ENCODE assay signal across 20 cellular contexts in the genomic region with DNA sequence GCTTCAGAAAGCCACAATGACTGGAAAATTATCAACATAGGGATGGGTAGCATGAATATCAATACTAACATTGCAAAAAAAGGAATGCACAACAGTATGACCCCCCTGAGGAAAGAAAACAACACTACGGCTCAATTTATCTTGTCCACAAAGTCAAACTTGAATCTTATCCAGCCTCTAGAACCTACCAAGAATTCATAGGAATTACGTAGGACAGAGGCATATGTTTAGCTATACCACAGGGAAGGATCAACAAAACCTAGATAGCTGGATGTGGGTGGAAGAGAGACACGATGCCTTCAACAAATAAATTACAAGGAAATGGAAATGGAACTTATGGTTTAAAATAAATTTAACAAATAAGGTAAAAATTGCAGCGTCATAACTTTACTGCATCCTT. TPM values are rescaled to one million over a fixed set of nuclear protein-coding genes. Genes with fewer than 3 reads are reported as not detected.
DNase-seq lines count a peak whose midpoint lies in the region; TF ChIP-seq lines count a peak whose summit lies in the region.
"Had no signal": no experiment of that assay in that cellular context is flagged by ENCODE, and none has a peak within 500 bp of the region (broad histone marks: within the 10 kb centered on the region; RNA-seq: fewer than 3 reads in every experiment).

No MANE protein-coding gene starts in this region.

- H3K36me3 ChIP-seq in ACC112 (ENCODE audit: insufficient read depth, low read length) (no peaks in the 10 kb centered on the region), A673 (ENCODE audit: insufficient read depth, low read length, poor library complexity, severe bottlenecking) (no peaks in the 10 kb centered on the region)
- H3K36me3 ChIP-seq: HAP-1 had no signal

- BruUV-seq in A673 (replicated peaks; lab: Mats Ljungman, UMichigan), result no TSS peak

- H3K27ac ChIP-seq in ACC112 (ENCODE audit: low read depth, low read length), result peak overlapping the region; percentile 56
- H3K27ac ChIP-seq in A673 (ENCODE audit: low read depth, low read length, poor library complexity, severe bottlenecking), result no peak overlapping the region

- H3K27me3 ChIP-seq in ACC112 (ENCODE audit: insufficient read depth, low read length) (no peaks in the 10 kb centered on the region), A673 (replicated peaks; ENCODE audit: insufficient read depth, low read depth, low read length, poor library complexity) (peaks cover 3% of the 10 kb centered on the region)

- TF ChIP-seq CTCF in choroid plexus epithelial cell (conservative IDR thresholded peaks at IDR 0.05; ENCODE audit: low read depth, low read length) (no peak), GM10266 (IDR thresholded peaks at IDR 0.05; ENCODE audit: control insufficient read depth, insufficient read depth, low read depth, missing control alignments) (no peak), A673 (conservative IDR thresholded peaks at IDR 0.05; ENCODE audit: low read depth, low read length) (no peak)

- intact Hi-C loops in A673 (cut with micrococcal nuclease; ENCODE audit: unreplicated experiment), result no loop called here

- CTCF ChIA-PET in A673 (lab: Charles Lee), result no interaction called here

- no peaks in the 10 kb centered on the region for H3K9me3 ChIP-seq in A673 (ENCODE audit: low read depth, low read length, poor library complexity, severe bottlenecking)
- H3K9me3 ChIP-seq: HAP-1 had no signal

- no peak overlapping the region for H3K27ac Mint-ChIP-seq in activated naive CD8-positive, alpha-beta T cell treated with anti-CD3 and anti-CD28 coated beads for 36 hours
- H3K27ac Mint-ChIP-seq: CD8-positive, alpha-beta memory T cell had no signal

- no peaks in the 10 kb centered on the region for H3K4me1 Mint-ChIP-seq in activated naive CD8-positive, alpha-beta T cell treated with anti-CD3 and anti-CD28 coated beads for 36 hours
- H3K4me1 Mint-ChIP-seq: CD8-positive, alpha-beta memory T cell had no signal

- peaks cover 55% of the 10 kb centered on the region for H3K4me1 ChIP-seq in ACC112 (ENCODE audit: control insufficient read depth, insufficient read depth, low read length, unreplicated experiment)
- H3K4me1 ChIP-seq in A673 (ENCODE audit: insufficient read depth, low read length, poor library complexity, severe bottlenecking), result no peaks in the 10 kb centered on the region
- H3K4me1 ChIP-seq: HAP-1 had no signal

- H2AFZ ChIP-seq in ACC112 (ENCODE audit: low read length, unreplicated experiment), result peak overlapping the region; percentile 2

- no peaks in the 10 kb centered on the region for H3K79me2 ChIP-seq in ACC112 (ENCODE audit: control insufficient read depth, insufficient read depth, low read length, unreplicated experiment)

- no peak overlapping the region for H3K4me3 ChIP-seq in ACC112 (ENCODE audit: low read depth, low read length)
- no peak overlapping the region for H3K4me3 ChIP-seq in choroid plexus epithelial cell (ENCODE audit: low read depth, low read length)
- no peak overlapping the region for H3K4me3 ChIP-seq in A673 (ENCODE audit: low read depth, low read length, poor library complexity, severe bottlenecking)
- H3K4me3 ChIP-seq: HAP-1, K562 had no signal

- POLR2A ChIA-PET in A673 (lab: Charles Lee; ENCODE audit: low non-redundant PET), result no interaction called here

- no peak overlapping the region for H3K4me3 Mint-ChIP-seq in activated naive CD8-positive, alpha-beta T cell treated with anti-CD3 and anti-CD28 coated beads for 36 hours
- H3K4me3 Mint-ChIP-seq: CD8-positive, alpha-beta memory T cell had no signal

- no peaks in the 10 kb centered on the region for H3K36me3 Mint-ChIP-seq in activated naive CD8-positive, alpha-beta T cell treated with anti-CD3 and anti-CD28 coated beads for 36 hours
- H3K36me3 Mint-ChIP-seq: CD8-positive, alpha-beta memory T cell had no signal

- DNase-seq in RPMI7951 (ENCODE audit: low read depth), result peak; percentile 24
- peak; percentile 22 for DNase-seq in choroid plexus epithelial cell (ENCODE audit: low read depth)
- peak; percentile 25 for DNase-seq in pons (ENCODE audit: low spot score)
- DNase-seq in activated naive CD8-positive, alpha-beta T cell treated with anti-CD3 and anti-CD28 coated beads for 36 hours, result no peak
- no peak for DNase-seq in GM10266 (ENCODE audit: extremely low spot score)
- DNase-seq in HUDEP-2 (lab: John Stamatoyannopoulos, UW; ENCODE audit: unreplicated experiment in 76 of 76), result no peak
- no peak for DNase-seq in A673 (ENCODE audit: low spot score)
- DNase-seq: ACHN; C1 segment of cervical spinal cord; CD8-positive, alpha-beta memory T cell; DND-41; NCI-H1105 treated with DMSO at 0.1 percent for 48 hours; NCI-H1694 treated with DMSO at 0.1 percent for 48 hours; NCI-H774; SHP77 had no signal

- H3K27me3 Mint-ChIP-seq in activated naive CD8-positive, alpha-beta T cell treated with anti-CD3 and anti-CD28 coated beads for 36 hours, result no peaks in the 10 kb centered on the region
- H3K27me3 Mint-ChIP-seq: CD8-positive, alpha-beta memory T cell had no signal

- no peaks in the 10 kb centered on the region for H3K9me3 Mint-ChIP-seq in activated naive CD8-positive, alpha-beta T cell treated with anti-CD3 and anti-CD28 coated beads for 36 hours

RNA-seq across cellular contexts. Expression of gene AGMO, which starts 54.6 kb away (rescaled TPM):
- 1.1 and 1.4 TPM in 2 replicates for total RNA-seq in RPMI7951 (2014; rRNA removed; shearing (Covaris generic))
- not detected for total RNA-seq in activated naive CD8-positive, alpha-beta T cell treated with anti-CD3 and anti-CD28 coated beads for 36 hours
- total RNA-seq in A673 (2021), result 0.26 TPM in 1 of 2 replicates, not detected in the other
- total RNA-seq: CD8-positive, alpha-beta memory T cell; G401; OCI-LY7 had no signal

Comparison
In these comparisons a context has a peak if more than half of its experiments do, and no peak if none do; other contexts are left out.
1. DNase-seq: peak in RPMI7951 (single experiment), choroid plexus epithelial cell (single experiment) and pons (single experiment); none in activated naive CD8-positive, alpha-beta T cell treated with anti-CD3 and anti-CD28 coated beads for 36 hours (single experiment), GM10266 (single experiment), HUDEP-2 (0 of 76) and A673 (single experiment).